ENCODE assay signal across 15 cellular contexts in the genomic region with DNA sequence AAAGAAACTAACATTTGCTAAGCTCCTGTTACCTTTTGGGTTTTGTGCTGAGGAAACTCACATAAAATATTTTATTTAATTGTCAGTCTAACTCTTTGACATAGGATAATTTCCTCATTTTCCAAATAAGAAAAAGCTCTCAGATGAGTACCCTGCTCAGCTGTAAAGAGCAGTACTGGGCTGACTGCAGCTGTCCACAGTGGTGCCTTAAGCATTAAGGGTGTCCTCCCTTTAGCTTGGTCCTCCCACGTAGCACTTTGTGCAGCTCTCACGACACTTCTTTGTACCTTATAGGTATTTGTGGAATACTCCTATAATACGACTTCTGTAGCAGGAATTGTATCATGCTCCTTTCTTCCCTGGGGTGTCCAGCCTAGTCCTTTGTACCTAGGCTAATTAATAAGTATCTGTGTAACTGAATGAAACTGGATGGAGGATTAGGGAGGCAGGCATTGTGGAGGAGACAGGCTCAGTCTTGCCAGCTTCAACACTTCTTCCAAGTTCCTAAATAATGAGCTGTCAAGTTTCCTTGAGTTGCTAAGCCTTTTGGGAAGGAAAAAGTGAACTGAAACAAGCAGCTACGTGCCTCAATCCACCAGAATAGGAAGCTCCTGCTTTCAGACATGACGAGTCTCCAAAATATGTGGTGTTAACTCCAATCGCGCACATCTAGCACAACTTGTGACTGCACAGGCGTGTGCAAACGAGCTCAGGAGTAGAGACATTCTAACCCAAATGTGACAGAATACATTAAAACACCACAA.
DNase-seq lines count a peak whose midpoint lies in the region; ATAC-seq and TF ChIP-seq lines count a peak whose summit lies in the region.
"Had no signal": no experiment of that assay in that cellular context is flagged by ENCODE, and none has a peak within 500 bp of the region (broad histone marks: within the 10 kb centered on the region; RNA-seq: fewer than 3 reads in every experiment).

No MANE protein-coding gene starts in this region.

- H3K27ac ChIP-seq in breast epithelium (peak overlapping the region; percentile 55 to 69), body of pancreas (no peak overlapping the region)
- H3K27ac ChIP-seq: Peyer's patch, right lobe of liver had no signal

- no peak overlapping the region for H3K4me3 ChIP-seq in breast epithelium
- no peak overlapping the region for H3K4me3 ChIP-seq in body of pancreas
- H3K4me3 ChIP-seq: Peyer's patch, right lobe of liver had no signal

- H3K9me3 ChIP-seq in breast epithelium, result peaks cover 3 to 5% of the 10 kb centered on the region in 2 donors
- peaks cover 0 to 5% (median 0%) of the 10 kb centered on the region in 3 donors for H3K9me3 ChIP-seq in body of pancreas
- H3K9me3 ChIP-seq: Peyer's patch, right lobe of liver had no signal

- intact Hi-C loops in breast epithelium (cut with DNase I; ENCODE audit: low total_unique reads), result no loop called here
- intact Hi-C loops in body of pancreas (cut with DNase I), result no loop called here

- DNase-seq in SIG-M5 treated with dmso at 0.1 percent for 504 hours (lab: John Stamatoyannopoulos, UW; ENCODE audit: unreplicated experiment), result peak; percentile 41
- DNase-seq in SIG-M5 (lab: John Stamatoyannopoulos, UW), result no peak
- peak in 1 of 2 donors; percentile 23 for DNase-seq in breast epithelium (ENCODE audit: low spot score in 2 of 2)
- peak; percentile 28 for DNase-seq in myocyte (ENCODE audit: low read depth)
- no peak for DNase-seq in body of pancreas
- DNase-seq in GM10266 (ENCODE audit: extremely low spot score), result no peak
- no peak for DNase-seq in RKO (ENCODE audit: low spot score)
- DNase-seq: 8988T; activated CD8-positive, alpha-beta T cell treated with anti-CD3 and anti-CD28 coated beads for 36 hours; activated gamma-delta T cell; naive B cell; NCI-H446; Peyer's patch; right lobe of liver had no signal

- H3K4me1 ChIP-seq in breast epithelium (no peaks in the 10 kb centered on the region), body of pancreas (no peaks in the 10 kb centered on the region)
- H3K4me1 ChIP-seq: Peyer's patch, right lobe of liver had no signal

- WGBS in body of pancreas, 2 donors, result 84 to 91% methylated on average over 9 of the region's 9 CpGs

- TF ChIP-seq POLR2A in breast epithelium (IDR thresholded peaks at IDR 0.05) (no peak), body of pancreas (IDR thresholded peaks at IDR 0.05) (no peak)

- no peak for ATAC-seq in body of pancreas
- no peak for ATAC-seq in GM18867 (IDR thresholded peaks at IDR 0.05; ENCODE audit: unreplicated experiment)
- ATAC-seq: activated CD8-positive, alpha-beta T cell treated with anti-CD3 and anti-CD28 coated beads for 36 hours had no signal

- H3K36me3 ChIP-seq in breast epithelium (no peaks in the 10 kb centered on the region), body of pancreas (replicated peaks in 1 of 2; ENCODE audit: insufficient read depth in 1 of 2, low read depth in 2 of 2) (no peaks in the 10 kb centered on the region)
- H3K36me3 ChIP-seq: Peyer's patch, right lobe of liver had no signal

- H3K27me3 ChIP-seq in breast epithelium (no peaks in the 10 kb centered on the region), body of pancreas (no peaks in the 10 kb centered on the region)
- H3K27me3 ChIP-seq: Peyer's patch, right lobe of liver had no signal

- TF ChIP-seq CTCF in breast epithelium (IDR thresholded peaks at IDR 0.05) (no peak), body of pancreas (IDR thresholded peaks at IDR 0.05) (no peak), GM10266 (IDR thresholded peaks at IDR 0.05; ENCODE audit: control insufficient read depth, insufficient read depth, low read depth, missing control alignments) (no peak)

Comparison
In these comparisons a context has a peak if more than half of its experiments do, and no peak if none do; other contexts are left out.
1. DNase-seq: peak in SIG-M5 treated with dmso at 0.1 percent for 504 hours (single experiment) and myocyte (single experiment); none in SIG-M5 (single experiment), body of pancreas (0 of 4), GM10266 (single experiment) and RKO (single experiment).
2. H3K27ac ChIP-seq: peak in breast epithelium (2 of 2); none in body of pancreas (0 of 4).